12 cellular contexts compared by ENCODE assay signal in genomic region chr9:111925784-111926183, GRCh38. TPM values are rescaled to one million over a fixed set of nuclear protein-coding genes. Genes with fewer than 3 reads are reported as not detected.
DNase-seq lines count a peak whose midpoint lies in the region; ATAC-seq, FAIRE-seq and TF ChIP-seq lines count a peak whose summit lies in the region.
"Had no signal": no experiment of that assay in that cellular context is flagged by ENCODE, and none has a peak within 500 bp of the region (broad histone marks: within the 10 kb centered on the region; RNA-seq: fewer than 3 reads in every experiment).

No MANE protein-coding gene starts in this region.

- H3K79me1 ChIP-seq in IMR-90 (ENCODE audit: low read depth in 1 of 2, low read length in 2 of 2), result peaks cover 18 to 55% of the 10 kb centered on the region in 2 experiments

- peak overlapping the region; percentile 62 for H2BK5ac ChIP-seq in IMR-90 (ENCODE audit: low read depth, low read length, poor library complexity, severe bottlenecking)

- H3K4me1 ChIP-seq in BLaER1, result peaks cover 50% of the 10 kb centered on the region
- peaks cover 8% of the 10 kb centered on the region for H3K4me1 ChIP-seq in IMR-90 (ENCODE audit: control insufficient read depth, insufficient read depth, low read length)
- H3K4me1 ChIP-seq in adipocyte (ENCODE audit: control insufficient read depth, insufficient read depth, low read length), result peaks cover 24% of the 10 kb centered on the region
- H3K4me1 ChIP-seq in small intestine (ENCODE audit: control insufficient read depth in 2 of 2, insufficient read depth in 1 of 2, low read depth in 1 of 2, low read length in 1 of 2), result peaks cover 0 to 3% of the 10 kb centered on the region in 2 donors
- H3K4me1 ChIP-seq: BE2C had no signal

- peaks cover 21% of the 10 kb centered on the region for H4K20me1 ChIP-seq in BLaER1
- peaks cover 42% of the 10 kb centered on the region for H4K20me1 ChIP-seq in IMR-90 (ENCODE audit: insufficient read depth, low read length)

- DNase-seq in IMR-90, result no peak
- peak; percentile 44 for DNase-seq in adipocyte (ENCODE audit: low read depth)
- no peak for DNase-seq in natural killer cell
- no peak for DNase-seq in small intestine
- DNase-seq in NK-92 treated with Interleukin-12 subunit alpha and Interleukin-12 subunit beta, amount 100 ng/mL, for 24 hours (lab: John Stamatoyannopoulos, UW), result no peak
- no peak for DNase-seq in urothelium cell line (ENCODE audit: low spot score)
- DNase-seq: BE2C, NCI-H1092 treated with DMSO at 0.1 percent for 48 hours had no signal

- FAIRE-seq in small intestine (lab: Jason Lieb, UNC) (no peak), urothelium cell line (lab: Jason Lieb, UNC) (no peak)

- H3K27me3 Mint-ChIP-seq in natural killer cell (ENCODE audit: low read depth in 2 of 2), result no peaks in the 10 kb centered on the region

- H3K27ac ChIP-seq in BLaER1 (peak overlapping the region; percentile 68), IMR-90 (ENCODE audit: insufficient read depth, low read length) (no peak overlapping the region), small intestine (ENCODE audit: low read depth in 1 of 2, low read length in 1 of 2) (peak overlapping the region in 1 of 2 donors; percentile 20)
- H3K27ac ChIP-seq: tibial artery had no signal

- POLR2A ChIA-PET in IMR-90 (lab: Charles Lee; ENCODE audit: unreplicated experiment), result interaction anchor here (0.8 kb wide), 1 partner anchor 17 kb away, joined by 5 read pairs; no protein-coding TSS in a partner anchor

- H3K4ac ChIP-seq in IMR-90 (ENCODE audit: low read depth, low read length), result no peak overlapping the region

- H4K91ac ChIP-seq in IMR-90 (ENCODE audit: insufficient read depth, low read depth, low read length), result no peak overlapping the region

- H3K36me3 ChIP-seq in BLaER1 (peaks cover 28% of the 10 kb centered on the region), IMR-90 (ENCODE audit: control insufficient read depth, insufficient read depth, low read length) (peaks cover 35% of the 10 kb centered on the region), adipocyte (ENCODE audit: control insufficient read depth, insufficient read depth, low read length, severe bottlenecking) (peaks cover 60% of the 10 kb centered on the region), small intestine (ENCODE audit: control insufficient read depth in 2 of 2, insufficient read depth in 2 of 2, low read length in 2 of 2) (peaks cover 5 to 8% of the 10 kb centered on the region in 2 donors)

- H2AFZ ChIP-seq in IMR-90 (replicated peaks; ENCODE audit: low read length, poor library complexity), result no peak overlapping the region

- H2AK5ac ChIP-seq in IMR-90 (ENCODE audit: low read depth, low read length), result no peak overlapping the region

- peak overlapping the region in 1 of 2 experiments; percentile 26; a peak in 1 of 4 replicates for H4K8ac ChIP-seq in IMR-90 (ENCODE audit: low read depth in 2 of 2, low read length in 2 of 2)

- CTCF ChIA-PET in IMR-90 (lab: Yijun Ruan, JAX), result no interaction called here

- WGBS in IMR-90 (ENCODE audit: extremely low coverage in 2 of 2, insufficient read length in 1 of 2), 2 experiments, result no CpG with 5 or more reads among the region's 2 CpGs
- WGBS in small intestine, 3 donors, result 60 to 68% (median 67%) methylated on average over 2 of the region's 2 CpGs

- no peak for TF ChIP-seq RAD21 in IMR-90 (IDR thresholded peaks at IDR 0.05; ENCODE audit: low read length)

- H3K23ac ChIP-seq in IMR-90 (ENCODE audit: low read depth, low read length), result no peak overlapping the region

- peaks cover 4% of the 10 kb centered on the region; the same call in 1 of the 2 replicates for H3K9me1 ChIP-seq in IMR-90 (ENCODE audit: insufficient read depth, low read length)

- no peak overlapping the region for H2AK9ac ChIP-seq in IMR-90 (replicated peaks; ENCODE audit: low read depth, low read length, poor library complexity)

- peak overlapping the region; percentile 80 to 88 for H3K27ac Mint-ChIP-seq in natural killer cell

- intact Hi-C loops in IMR-90 (cut with micrococcal nuclease), result no loop called here
- intact Hi-C loops in natural killer cell (cut with micrococcal nuclease), result no loop called here

- H2BK15ac ChIP-seq in IMR-90 (ENCODE audit: low read depth, low read length), result no peak overlapping the region

- no TSS peak for BruUV-seq in IMR-90 (replicated peaks; lab: Mats Ljungman, UMichigan)

- in situ Hi-C loops in IMR-90 (cut with MboI; ENCODE audit: low sequenced_read_pairs), result no loop called here

- no peak for ATAC-seq in IMR-90 (ENCODE audit: low read depth)
- no peak for ATAC-seq in natural killer cell
- ATAC-seq in GM18861 (IDR thresholded peaks at IDR 0.05; ENCODE audit: unreplicated experiment), result no peak

- H3K14ac ChIP-seq in IMR-90 (replicated peaks; ENCODE audit: low read depth, low read length), result no peak overlapping the region

- H3K9me3 ChIP-seq in BLaER1 (no peaks in the 10 kb centered on the region), IMR-90 (ENCODE audit: control insufficient read depth, insufficient read depth, low read length) (no peaks in the 10 kb centered on the region), adipocyte (ENCODE audit: control insufficient read depth, low read length) (no peaks in the 10 kb centered on the region), small intestine (ENCODE audit: control insufficient read depth, low read depth) (no peaks in the 10 kb centered on the region)
- H3K9me3 ChIP-seq: BE2C, tibial artery had no signal

- peak overlapping the region; percentile 59 for H3K4me2 ChIP-seq in BLaER1
- H3K4me2 ChIP-seq in IMR-90 (ENCODE audit: low read depth, low read length), result no peak overlapping the region

- H2BK20ac ChIP-seq in IMR-90 (ENCODE audit: low read depth, low read length), result no peak overlapping the region

- peaks cover under 1% of the 10 kb centered on the region for H3K36me3 Mint-ChIP-seq in natural killer cell

- dilution Hi-C loops in IMR-90 (cut with HindIII; ENCODE audit: low sequenced_read_pairs, unreplicated experiment), result no loop called here

- peaks cover 12 to 20% of the 10 kb centered on the region in 2 donors for H3K4me1 Mint-ChIP-seq in natural killer cell

- no peak for TF ChIP-seq POLR2A in IMR-90 (IDR thresholded peaks at IDR 0.05; ENCODE audit: low read depth, low read length)

- H3K4me3 Mint-ChIP-seq in natural killer cell, result no peak overlapping the region

- H3K27me3 ChIP-seq in BLaER1 (no peaks in the 10 kb centered on the region), IMR-90 (ENCODE audit: control insufficient read depth, insufficient read depth, low read length) (no peaks in the 10 kb centered on the region), adipocyte (replicated peaks; ENCODE audit: control insufficient read depth, insufficient read depth, low read length) (no peaks in the 10 kb centered on the region), small intestine (ENCODE audit: control insufficient read depth in 2 of 2, insufficient read depth in 2 of 2, low read length in 2 of 2) (no peaks in the 10 kb centered on the region)
- H3K27me3 ChIP-seq: BE2C, tibial artery had no signal

- no peak overlapping the region for H4K5ac ChIP-seq in IMR-90 (ENCODE audit: low read depth, low read length)

- H3K4me3 ChIP-seq in BLaER1 (no peak overlapping the region), IMR-90 (ENCODE audit: insufficient read depth, low read depth, low read length) (no peak overlapping the region), adipocyte (ENCODE audit: low read length) (no peak overlapping the region), small intestine (ENCODE audit: low read depth in 1 of 2, low read length in 2 of 2) (no peak overlapping the region)
- H3K4me3 ChIP-seq: tibial artery had no signal

- H3K18ac ChIP-seq in IMR-90 (ENCODE audit: low read depth, low read length), result no peak overlapping the region

- no peak overlapping the region for H3K56ac ChIP-seq in IMR-90 (ENCODE audit: extremely low read depth, insufficient read depth, low read length)

- H3K9me3 Mint-ChIP-seq in natural killer cell, result no peaks in the 10 kb centered on the region
- H3K9me3 Mint-ChIP-seq: activated T-cell treated with anti-CD3 and anti-CD28 coated beads, Interleukin-2, amount 50 U/mL, for 72 hours had no signal

- H2BK120ac ChIP-seq in IMR-90 (ENCODE audit: low read depth, low read length), result no peak overlapping the region

- H3K9ac ChIP-seq in BLaER1, result no peak overlapping the region
- H3K9ac ChIP-seq in IMR-90 (ENCODE audit: low read depth, low read length), result no peak overlapping the region
- H3K9ac ChIP-seq in adipocyte (ENCODE audit: low read length), result no peak overlapping the region

- TF ChIP-seq CTCF in IMR-90 (conservative IDR thresholded peaks at IDR 0.05; ENCODE audit: low read depth, low read length) (no peak), natural killer cell (IDR thresholded peaks at IDR 0.05) (no peak)

TF ChIP-seq in IMR-90, 13 proteins besides CTCF, POLR2A, EP300 and RAD21 (continues in another document):
- TF ChIP-seq USF2 (IDR thresholded peaks at IDR 0.05; ENCODE audit: low read depth, low read length) (no peak), CHD1 (IDR thresholded peaks at IDR 0.05; ENCODE audit: low read depth, low read length) (no peak), NFE2L2 (IDR thresholded peaks at IDR 0.05; ENCODE audit: low read depth, low read length) (no peak), BHLHE40 (IDR thresholded peaks at IDR 0.05; ENCODE audit: low read depth, low read length) (no peak), RCOR1 (IDR thresholded peaks at IDR 0.05; ENCODE audit: insufficient replicate concordance, low read length) (no peak), FOS (IDR thresholded peaks at IDR 0.05; ENCODE audit: low read depth, low read length) (no peak), SMC3 (IDR thresholded peaks at IDR 0.05; ENCODE audit: low read depth, low read length) (no peak), MAZ (IDR thresholded peaks at IDR 0.05; ENCODE audit: borderline replicate concordance, low read depth, low read length) (no peak), MAFK (IDR thresholded peaks at IDR 0.05; ENCODE audit: low read depth, low read length) (no peak), MXI1 (IDR thresholded peaks at IDR 0.05; ENCODE audit: borderline replicate concordance, low read depth, low read length) (no peak)

RNA-seq across cellular contexts. Expression of gene UGCG, which starts 29.2 kb away (rescaled TPM):
- total RNA-seq in IMR-90 (2012; rRNA removed) (104 and 234 TPM in 2 replicates), natural killer cell (10 to 100 TPM; 17.9 to 21.4 (median 18.8) TPM)
- polyA plus RNA-seq in IMR-90 (2012; rRNA removed) (70.8 and 84.2 TPM in 2 replicates), small intestine (10 to 100 TPM; 11.6 to 23.5 (median 17.3) TPM)
- polyA plus RNA-seq in IMR-90 (2012; cell fraction: cytosol; rRNA removed), result 24.9 and 26.2 TPM in 2 replicates
- polyA plus RNA-seq in IMR-90 (2012; cell fraction: nucleus; rRNA removed; ENCODE audit: low replicate concordance), result 14.6 and 101 TPM in 2 replicates
